Comparison of ENCODE assay signal across 8 cellular contexts in genomic region chr9:114033397-114034103, GRCh38. TPM values are rescaled to one million over a fixed set of nuclear protein-coding genes. Genes with fewer than 3 reads are reported as not detected.
A peak's percentile ranks its signal among the peaks of the same experiment; 100 is the strongest.
DNase-seq lines count a peak whose midpoint lies in the region; ATAC-seq, FAIRE-seq and TF ChIP-seq lines count a peak whose summit lies in the region.

No MANE protein-coding gene starts in this region.

- H3K36me3 ChIP-seq in BLaER1 = peaks cover 100% of the 10 kb centered on the region
- peaks cover 8% of the 10 kb centered on the region for H3K36me3 ChIP-seq in bronchial epithelial cell (ENCODE audit: control insufficient read depth, insufficient read depth, low read length)
- H3K36me3 ChIP-seq in HepG2 (replicated peaks in 1 of 2; ENCODE audit: control insufficient read depth in 1 of 2, insufficient read depth in 2 of 2, low read length in 2 of 2) = no peaks in the 10 kb centered on the region

- TF ChIP-seq EP300 in HepG2 (IDR thresholded peaks at IDR 0.05; ENCODE audit: low read depth in 2 of 2, low read length in 2 of 2) (no peak), HepG2 (CRISPR knock-in tag; IDR thresholded peaks at IDR 0.05; ENCODE audit: borderline replicate concordance) (no peak)

- H3K9ac ChIP-seq in BLaER1 (0 out of 2 replicates have a peak overlapping the region, but pooled peaks have one; percentile 7), HepG2 (ENCODE audit: insufficient read depth, low read depth, low read length) (no peak overlapping the region)

- TF ChIP-seq POLR2A in HepG2 (IDR thresholded peaks at IDR 0.05; ENCODE audit: insufficient read depth in 1 of 2, low read depth in 2 of 2, low read length in 2 of 2) = no peak

- no TSS peak for BruUV-seq in HepG2 (replicated peaks; lab: Mats Ljungman, UMichigan)

- WGBS in HepG2 (ENCODE audit: low lambda C conversion rate) = 41% methylated on average over 7 of the region's 12 CpGs

- ATAC-seq in HepG2 (peak; percentile 81), GM18858 (IDR thresholded peaks at IDR 0.05; ENCODE audit: unreplicated experiment) (no peak), GM19452 (IDR thresholded peaks at IDR 0.05; ENCODE audit: unreplicated experiment) (no peak), HG03442 (IDR thresholded peaks at IDR 0.05; ENCODE audit: unreplicated experiment) (no peak)

- H3K4me1 ChIP-seq in BLaER1 (peaks cover 69% of the 10 kb centered on the region), HepG2 (ENCODE audit: insufficient read depth, low read length) (no peaks in the 10 kb centered on the region)

- in situ Hi-C loops in HepG2 (cut with HindIII; ENCODE audit: extremely low pct_ligation_motif_present, low pct_unique_long_range_greater_than_20kb) = loop anchor here (25.0 kb wide), 1 partner anchor 296 kb away; no protein-coding TSS in a partner anchor

- DNase-seq in HuH-7.5 (ENCODE audit: low spot score) = peak; percentile 71
- no peak for DNase-seq in bronchial epithelial cell (ENCODE audit: low read depth)
- peak; percentile 13 for DNase-seq in HepG2 (ENCODE audit: low spot score)
- no peak for DNase-seq in activated gamma-delta T cell (lab: John Stamatoyannopoulos, UW)

- TF ChIP-seq CTCF in bronchial epithelial cell (IDR thresholded peaks at IDR 0.05; ENCODE audit: insufficient read depth, low read length, severe bottlenecking) = peak; percentile 37
- peak; percentile 80 for TF ChIP-seq CTCF in HepG2 (CRISPR knock-in tag; IDR thresholded peaks at IDR 0.05)

- H3K9me3 ChIP-seq in BLaER1 (0 out of 2 replicates have a peak, but pooled peaks cover 2% of the 10 kb centered on the region), HepG2 (ENCODE audit: low read length) (no peaks in the 10 kb centered on the region)

- H4K20me1 ChIP-seq in BLaER1 = no peaks in the 10 kb centered on the region
- no peaks in the 10 kb centered on the region for H4K20me1 ChIP-seq in HepG2 (ENCODE audit: insufficient read depth, low read length)

- intact Hi-C loops in HepG2 (cut with micrococcal nuclease; ENCODE audit: unreplicated experiment) = no loop called here

- CTCF ChIA-PET in HepG2 (lab: Yijun Ruan, JAX; ENCODE audit: low intra/inter-chr PET ratio, low total read pairs) = interaction anchor here (1.0 to 1.2 kb wide), 2 partner anchors 226 to 295 kb away, joined by 3 to 5 read pairs; no protein-coding TSS in a partner anchor

- no peak overlapping the region for H2AFZ ChIP-seq in HepG2 (ENCODE audit: low read length)

- H3K4me2 ChIP-seq in BLaER1 (no peak overlapping the region), HepG2 (ENCODE audit: low read depth, low read length) (no peak overlapping the region)

- peak overlapping the region; percentile 56 for H3K27ac ChIP-seq in BLaER1
- no peak overlapping the region for H3K27ac ChIP-seq in HepG2 (ENCODE audit: extremely low read length, insufficient read depth, low read length)

- peak; percentile 28 for FAIRE-seq in bronchial epithelial cell (lab: Jason Lieb, UNC)
- no peak for FAIRE-seq in HepG2 (lab: Jason Lieb, UNC)

- H3K27me3 ChIP-seq in BLaER1 (no peaks in the 10 kb centered on the region), bronchial epithelial cell (ENCODE audit: control insufficient read depth, insufficient read depth, low read length) (no peaks in the 10 kb centered on the region), HepG2 (ENCODE audit: control insufficient read depth in 1 of 2, insufficient read depth in 2 of 2, low read length in 2 of 2) (peaks cover 1 to 38% of the 10 kb centered on the region in 2 experiments; a peak in 4 of 5 replicates)

- TF ChIP-seq RAD21 in HepG2 (CRISPR knock-in tag; IDR thresholded peaks at IDR 0.05) = peak; percentile 54

- POLR2A ChIA-PET in HepG2 (lab: Yijun Ruan, JAX) = no interaction called here

- H3K79me2 ChIP-seq in HepG2 (ENCODE audit: insufficient read depth, low read length) = no peaks in the 10 kb centered on the region

- H3K4me3 ChIP-seq in BLaER1 (no peak overlapping the region), bronchial epithelial cell (ENCODE audit: low read depth, low read length) (no peak overlapping the region), HepG2 (replicated peaks in 1 of 3; ENCODE audit: insufficient read depth in 1 of 3, low read depth in 2 of 3, low read length in 3 of 3) (no peak overlapping the region)

TF ChIP-seq in HepG2, 621 proteins besides CTCF, POLR2A, EP300 and RAD21:
- TF ChIP-seq ZNF687 (CRISPR knock-in tag; IDR thresholded peaks at IDR 0.05) = peak; percentile 27
- no peak for TF ChIP-seq FOSL1 (CRISPR knock-in tag; IDR thresholded peaks at IDR 0.05; ENCODE audit: borderline replicate concordance)
- TF ChIP-seq STAG1 (CRISPR knock-in tag; IDR thresholded peaks at IDR 0.05) = peak; percentile 80

RNA-seq across cellular contexts. Expression of gene AMBP, which starts 44.5 kb away (rescaled TPM):
- total RNA-seq in bronchial epithelial cell (not detected in 2 replicates), HepG2 (2016; rRNA removed; fragmentation: Illumina TruSeq; extraction: Trizol) (612 and 1,510 TPM in 2 replicates)
- 264 and 266 TPM in 2 replicates for total RNA-seq in HepG2 (2016; cell fraction: cytosol; rRNA removed; fragmentation: Illumina TruSeq; extraction: Trizol; ENCODE audit: low read depth)
- total RNA-seq in HepG2 (2016; cell fraction: insoluble cytoplasmic fraction; rRNA removed; fragmentation: Illumina TruSeq; extraction: Trizol) = 610 and 1,558 TPM in 2 replicates
- 284 and 296 TPM in 2 replicates for total RNA-seq in HepG2 (2016; cell fraction: membrane; rRNA removed; fragmentation: Illumina TruSeq; extraction: Trizol)
- total RNA-seq in HepG2 (2016; cell fraction: nucleus; rRNA removed; fragmentation: Illumina TruSeq; extraction: Trizol) = 1,103 and 1,244 TPM in 2 replicates
- polyA plus RNA-seq in HepG2 (2011; rRNA removed) = 2,580 and 3,919 TPM in 2 replicates
- polyA plus RNA-seq in HepG2 (2011; cell fraction: cytosol; rRNA removed) = 3,676 and 4,547 TPM in 2 replicates
- polyA plus RNA-seq in HepG2 (2011; cell fraction: nucleus; rRNA removed) = 1,589 and 2,063 TPM in 2 replicates
- 2,894 and 3,165 TPM in 2 replicates for polyA plus RNA-seq in HepG2 (2012)
- polyA plus RNA-seq in HepG2 (2016; cell fraction: cytosol; fragmentation: Illumina TruSeq; extraction: Trizol; ENCODE audit: low read depth) = 305 and 334 TPM in 2 replicates
- polyA plus RNA-seq in HepG2 (2016; cell fraction: insoluble cytoplasmic fraction; fragmentation: Illumina TruSeq; extraction: Trizol; ENCODE audit: low read depth) = 674 and 676 TPM in 2 replicates
- polyA plus RNA-seq in HepG2 (2016; cell fraction: membrane; fragmentation: Illumina TruSeq; extraction: Trizol; ENCODE audit: low read depth) = 279 and 293 TPM in 2 replicates
- polyA plus RNA-seq in HepG2 (2016; cell fraction: nucleus; fragmentation: Illumina TruSeq; extraction: Trizol; ENCODE audit: insufficient read depth, low read depth) = 2,037 and 2,236 TPM in 2 replicates
- 0.72 and 924 TPM in 2 replicates for polyA minus RNA-seq in HepG2 (2011; rRNA and poly(A)+ RNA removed; ENCODE audit: low replicate concordance)
- 612 and 1,026 TPM in 2 replicates for polyA minus RNA-seq in HepG2 (2011; cell fraction: cytosol; rRNA and poly(A)+ RNA removed)
- 323 and 565 TPM in 2 replicates for polyA minus RNA-seq in HepG2 (2011; cell fraction: nucleus; rRNA and poly(A)+ RNA removed)

Comparison
In these comparisons a context has a peak if more than half of its experiments do, and no peak if none do; other contexts are left out.
1. DNase-seq: peak in HuH-7.5 (single experiment) and HepG2 (single experiment); none in bronchial epithelial cell (single experiment) and activated gamma-delta T cell (single experiment).
2. RNA of gene AMBP, which starts 44.5 kb away (total RNA-seq): 264 to 1,558 TPM in HepG2; not detected in bronchial epithelial cell; every median in the first group is over 100 times any median in the second.